ENCODE assay signal across 15 cellular contexts in genomic region chr15:100198442-100198841, GRCh38.
DNase-seq lines count a peak whose midpoint lies in the region; ATAC-seq and TF ChIP-seq lines count a peak whose summit lies in the region.
"Had no signal": no experiment of that assay in that cellular context is flagged by ENCODE, and none has a peak within 500 bp of the region (broad histone marks: within the 10 kb centered on the region; RNA-seq: fewer than 3 reads in every experiment).

No MANE protein-coding gene starts in this region.

- no peak overlapping the region for H3K27ac Mint-ChIP-seq in Caco-2 (ENCODE audit: unreplicated experiment)
- H3K27ac Mint-ChIP-seq: CD4-positive, CD25-positive, alpha-beta regulatory T cell; HFFc6; IgD-negative memory B cell had no signal

- 7% methylated on average over 5 of the region's 5 CpGs for WGBS in SK-N-SH (ENCODE audit: low lambda C conversion rate)
- WGBS in spleen, 5 donors: 78 to 85% (median 82%) methylated on average over 5 of the region's 5 CpGs

- H4K20me1 ChIP-seq in BLaER1 treated with 17β-estradiol and CSF1 and Interleukin-3, amounts not matched to agents 10 nM and 100 nM: no peaks in the 10 kb centered on the region
- H4K20me1 ChIP-seq in SK-N-SH (ENCODE audit: insufficient read depth): no peaks in the 10 kb centered on the region

- H3F3A ChIP-seq in SK-N-SH (replicated peaks; ENCODE audit: insufficient read depth): no peaks in the 10 kb centered on the region

- no peak overlapping the region for H2AFZ ChIP-seq in SK-N-SH (ENCODE audit: low read depth)

- no peak overlapping the region for H3K9ac ChIP-seq in BLaER1 treated with 17β-estradiol and CSF1 and Interleukin-3, amounts not matched to agents 10 nM and 100 nM
- no peak overlapping the region for H3K9ac ChIP-seq in SK-N-SH

- H3K9me3 ChIP-seq in BLaER1 treated with 17β-estradiol and CSF1 and Interleukin-3, amounts not matched to agents 10 nM and 100 nM (replicated peaks in 1 of 11): 0 out of 22 replicates have a peak, but pooled peaks cover 0 to under 1% (median 0%) of the 10 kb centered on the region in 11 experiments
- H3K9me3 ChIP-seq in SK-N-SH (no peaks in the 10 kb centered on the region), spleen (no peaks in the 10 kb centered on the region), Caco-2 (no peaks in the 10 kb centered on the region)

- H3K36me3 ChIP-seq in BLaER1 treated with 17β-estradiol and CSF1 and Interleukin-3, amounts not matched to agents 10 nM and 100 nM: no peaks in the 10 kb centered on the region
- H3K36me3 ChIP-seq in SK-N-SH (replicated peaks in 1 of 2; ENCODE audit: control insufficient read depth in 1 of 2, insufficient read depth in 2 of 2, low read length in 1 of 2) (no peaks in the 10 kb centered on the region), spleen (no peaks in the 10 kb centered on the region), Caco-2 (ENCODE audit: control insufficient read depth, insufficient read depth, low read length) (no peaks in the 10 kb centered on the region)

- peak; percentile 16; the same call in 1 of the 2 replicates for TF ChIP-seq RAD21 in SK-N-SH (IDR thresholded peaks at IDR 0.05; ENCODE audit: low read length)

- TF ChIP-seq CTCF in SK-N-SH (IDR thresholded peaks at IDR 0.05): no peak
- no peak for TF ChIP-seq CTCF in fibroblast of villous mesenchyme (IDR thresholded peaks at IDR 0.05; ENCODE audit: insufficient read depth, low read depth, low read length)
- no peak for TF ChIP-seq CTCF in spleen (IDR thresholded peaks at IDR 0.05 in 8 of 11, conservative IDR thresholded peaks at IDR 0.05 in 3 of 11)
- TF ChIP-seq CTCF in Caco-2 (IDR thresholded peaks at IDR 0.05; ENCODE audit: insufficient read depth in 1 of 2, low read depth in 1 of 2, low read length in 1 of 2, severe bottlenecking in 1 of 2, unreplicated experiment in 1 of 2): no peak
- TF ChIP-seq CTCF in coronary artery (IDR thresholded peaks at IDR 0.05): no peak

- intact Hi-C loops in spleen (cut with DNase I; ENCODE audit: low total_unique reads): no loop called here
- intact Hi-C loops in Caco-2 (cut with micrococcal nuclease; ENCODE audit: unreplicated experiment): no loop called here

- peak overlapping the region in 1 of 10 experiments; percentile 5; a peak in 1 of 20 replicates for H3K4me3 ChIP-seq in BLaER1 treated with 17β-estradiol and CSF1 and Interleukin-3, amounts not matched to agents 10 nM and 100 nM
- H3K4me3 ChIP-seq in SK-N-SH (ENCODE audit: low read depth in 2 of 2, low read length in 1 of 2): no peak overlapping the region
- no peak overlapping the region for H3K4me3 ChIP-seq in fibroblast of villous mesenchyme (ENCODE audit: low read depth, low read length)
- no peak overlapping the region for H3K4me3 ChIP-seq in spleen
- H3K4me3 ChIP-seq in Caco-2 (ENCODE audit: low read depth, low read length): no peak overlapping the region
- no peak overlapping the region for H3K4me3 ChIP-seq in coronary artery

- no peak for ATAC-seq in GM21786 (IDR thresholded peaks at IDR 0.05; ENCODE audit: unreplicated experiment)

- peak; percentile 81 for DNase-seq in SK-N-SH
- DNase-seq in fibroblast of villous mesenchyme (ENCODE audit: low read depth): peak; percentile 48
- peak; percentile 10 for DNase-seq in spleen
- no peak for DNase-seq in Caco-2
- no peak for DNase-seq in anterior cingulate cortex (lab: John Stamatoyannopoulos, UW)
- no peak for DNase-seq in coronary artery (ENCODE audit: low spot score)
- DNase-seq: CD4-positive, CD25-positive, alpha-beta regulatory T cell; DMS79 treated with DMSO at 0.1 percent for 48 hours; EL; GDM1; HCEC 1CT; HFFc6 had no signal

- POLR2A ChIA-PET in SK-N-SH (lab: Yijun Ruan, JAX): interaction anchor here (0.9 kb wide), 1 partner anchor 92 kb away, joined by 3 read pairs; no protein-coding TSS in a partner anchor
- POLR2A ChIA-PET in Caco-2 (lab: Charles Lee): no interaction called here

- no peaks in the 10 kb centered on the region for H3K27me3 Mint-ChIP-seq in Caco-2 (ENCODE audit: insufficient read depth, unreplicated experiment)

- no peaks in the 10 kb centered on the region for H3K9me2 ChIP-seq in SK-N-SH

- H3K27ac ChIP-seq in BLaER1 treated with 17β-estradiol and CSF1 and Interleukin-3, amounts not matched to agents 10 nM and 100 nM: no peak overlapping the region
- H3K27ac ChIP-seq in SK-N-SH (ENCODE audit: low read depth in 2 of 2, low read length in 1 of 2) (peak overlapping the region in 1 of 2 experiments; percentile 91; a peak in 2 of 4 replicates), spleen (no peak overlapping the region), coronary artery (no peak overlapping the region)

- peaks cover 0 to 31% (median 0%) of the 10 kb centered on the region in 11 experiments; a peak in 9 of 22 replicates for H3K27me3 ChIP-seq in BLaER1 treated with 17β-estradiol and CSF1 and Interleukin-3, amounts not matched to agents 10 nM and 100 nM
- H3K27me3 ChIP-seq in SK-N-SH (ENCODE audit: insufficient read depth) (no peaks in the 10 kb centered on the region), spleen (replicated peaks in 1 of 7) (peaks cover 0 to 11% (median 0%) of the 10 kb centered on the region in 7 donors), Caco-2 (replicated peaks; ENCODE audit: control insufficient read depth, insufficient read depth, low read length) (no peaks in the 10 kb centered on the region)

- H3K4me2 ChIP-seq in BLaER1 treated with 17β-estradiol and CSF1 and Interleukin-3, amounts not matched to agents 10 nM and 100 nM: peak overlapping the region in 10 of 11 experiments; percentile 52 to 91 (median 85); a peak in 20 of 22 replicates
- no peak overlapping the region for H3K4me2 ChIP-seq in SK-N-SH

- H3K36me3 Mint-ChIP-seq in Caco-2 (ENCODE audit: insufficient read depth, unreplicated experiment): no peaks in the 10 kb centered on the region
- H3K36me3 Mint-ChIP-seq: IgD-negative memory B cell had no signal

- no peaks in the 10 kb centered on the region for H3K9me3 Mint-ChIP-seq in Caco-2 (ENCODE audit: unreplicated experiment)
- H3K9me3 Mint-ChIP-seq: IgD-negative memory B cell had no signal

- H3K4me1 Mint-ChIP-seq in Caco-2 (ENCODE audit: low read depth, unreplicated experiment): peaks cover 10% of the 10 kb centered on the region

- peaks cover 42 to 59% (median 51%) of the 10 kb centered on the region in 10 experiments for H3K4me1 ChIP-seq in BLaER1 treated with 17β-estradiol and CSF1 and Interleukin-3, amounts not matched to agents 10 nM and 100 nM
- H3K4me1 ChIP-seq in SK-N-SH (ENCODE audit: control insufficient read depth in 1 of 2, insufficient read depth in 2 of 2, low read depth in 1 of 2, low read length in 1 of 2): peaks cover 0 to 41% of the 10 kb centered on the region in 2 experiments; a peak in 2 of 4 replicates
- H3K4me1 ChIP-seq in spleen: peaks cover 0 to 13% (median 5%) of the 10 kb centered on the region in 6 donors
- H3K4me1 ChIP-seq in Caco-2: peaks cover 18% of the 10 kb centered on the region

- peak in 1 of 2 experiments; percentile 94; a peak in 2 of 4 replicates for TF ChIP-seq EP300 in SK-N-SH (IDR thresholded peaks at IDR 0.05; ENCODE audit: borderline replicate concordance in 1 of 2, low read depth in 1 of 2, low read length in 1 of 2)

- no peak overlapping the region for H3K4me3 Mint-ChIP-seq in Caco-2 (ENCODE audit: unreplicated experiment)
- H3K4me3 Mint-ChIP-seq: CD4-positive, CD25-positive, alpha-beta regulatory T cell; HFFc6; IgD-negative memory B cell had no signal

- BruUV-seq in Caco-2 (replicated peaks; lab: Mats Ljungman, UMichigan): no TSS peak

- CTCF ChIA-PET in SK-N-SH (lab: Yijun Ruan, JAX): interaction anchor here (0.6 to 1.7 kb wide), 3 partner anchors 138 to 144 kb away, joined by 3 to 6 read pairs (median 3); partner anchors contain the start of gene ADAMTS17
- CTCF ChIA-PET in Caco-2 (lab: Charles Lee): no interaction called here

- H3K79me2 ChIP-seq in SK-N-SH (ENCODE audit: insufficient read depth): no peaks in the 10 kb centered on the region

- no peak for TF ChIP-seq POLR2A in spleen (IDR thresholded peaks at IDR 0.05)

TF ChIP-seq in SK-N-SH, 30 proteins besides CTCF, POLR2A, EP300 and RAD21 (continues in another document):
- TF ChIP-seq CHD2 (IDR thresholded peaks at IDR 0.05; ENCODE audit: low read length, partially characterized antibody): peak; percentile 69
- TF ChIP-seq YY1 (IDR thresholded peaks at IDR 0.05; ENCODE audit: low read depth): no peak
- no peak for TF ChIP-seq RXRA (IDR thresholded peaks at IDR 0.05; ENCODE audit: borderline replicate concordance, low read depth)
- TF ChIP-seq TAF1 (IDR thresholded peaks at IDR 0.05; ENCODE audit: borderline replicate concordance, low read depth, low read length): no peak
- no peak for TF ChIP-seq NRF1 (IDR thresholded peaks at IDR 0.05; ENCODE audit: low read depth, low read length)
- TF ChIP-seq FOXJ3 (CRISPR knock-in tag; IDR thresholded peaks at IDR 0.05): peak; percentile 80
- peak; percentile 53 for TF ChIP-seq TCF12 (IDR thresholded peaks at IDR 0.05)
- no peak for TF ChIP-seq ELF1 (IDR thresholded peaks at IDR 0.05)
- no peak for TF ChIP-seq TEAD4 (IDR thresholded peaks at IDR 0.05; ENCODE audit: borderline replicate concordance, insufficient read depth)
- TF ChIP-seq ZBTB33 (IDR thresholded peaks at IDR 0.05; ENCODE audit: borderline replicate concordance, low read depth): no peak
- TF ChIP-seq RFX5 (IDR thresholded peaks at IDR 0.05; ENCODE audit: low read length): no peak
- TF ChIP-seq SMC3 (IDR thresholded peaks at IDR 0.05; ENCODE audit: low read depth, low read length): no peak
- peak; percentile 82 for TF ChIP-seq GATA2 (CRISPR knock-in tag; IDR thresholded peaks at IDR 0.05)
- TF ChIP-seq SIN3A (IDR thresholded peaks at IDR 0.05; ENCODE audit: borderline replicate concordance, low read depth, low read length): no peak

Comparison
In these comparisons a context has a peak if more than half of its experiments do, and no peak if none do; other contexts are left out.
1. DNase-seq: peak in SK-N-SH (single experiment), fibroblast of villous mesenchyme (single experiment) and spleen (single experiment); none in Caco-2 (0 of 2), anterior cingulate cortex (0 of 58) and coronary artery (single experiment).